ENCODE assay signal across 9 cellular contexts in genomic region chr6:62367601-62368000, GRCh38.
DNase-seq lines count a peak whose midpoint lies in the region; ATAC-seq, FAIRE-seq and TF ChIP-seq lines count a peak whose summit lies in the region.
"Had no signal": no experiment of that assay in that cellular context is flagged by ENCODE, and none has a peak within 500 bp of the region (broad histone marks: within the 10 kb centered on the region; RNA-seq: fewer than 3 reads in every experiment).

No MANE protein-coding gene starts in this region.

- H3K79me2 ChIP-seq in GM12878 (ENCODE audit: control insufficient read depth, insufficient read depth, low read length): no peaks in the 10 kb centered on the region

- H3K9me3 Mint-ChIP-seq in chondrocyte (ENCODE audit: low read depth): no peaks in the 10 kb centered on the region

- H3K36me3 Mint-ChIP-seq in chondrocyte (ENCODE audit: low read depth): no peaks in the 10 kb centered on the region

- no peaks in the 10 kb centered on the region for H4K20me1 ChIP-seq in GM12878 (ENCODE audit: control insufficient read depth, insufficient read depth)

- DNase-seq in GM12878 (ENCODE audit: low read depth, low spot score) (no peak), occipital lobe (lab: John Stamatoyannopoulos, UW) (no peak), NCI-H1417 (lab: John Stamatoyannopoulos, UW) (no peak), hepatic stellate cell (ENCODE audit: low spot score) (no peak), chondrocyte (ENCODE audit: low spot score) (no peak)

- peak; percentile 100 for ATAC-seq in GM18870 (IDR thresholded peaks at IDR 0.05; ENCODE audit: unreplicated experiment)
- ATAC-seq in HG02588 (IDR thresholded peaks at IDR 0.05; ENCODE audit: unreplicated experiment): peak; percentile 97
- ATAC-seq in HG03520 (IDR thresholded peaks at IDR 0.05; ENCODE audit: unreplicated experiment): peak; percentile 99
- peak; percentile 78 for ATAC-seq in GM12878
- ATAC-seq: Panc1 had no signal

- no peak overlapping the region for H3K4me2 ChIP-seq in GM12878 (ENCODE audit: control insufficient read depth, insufficient read depth)

- no peak overlapping the region for H2AFZ ChIP-seq in GM12878 (ENCODE audit: control insufficient read depth, low read depth, low read length)

- SMC1A ChIA-PET in GM12878 (lab: Charles Lee; ENCODE audit: uncharacterized antibody, unreplicated experiment): no interaction called here

- no peak for FAIRE-seq in GM12878 (lab: Jason Lieb, UNC)

- H3K27ac Mint-ChIP-seq in chondrocyte (ENCODE audit: unreplicated experiment): no peak overlapping the region

- H3K27me3 Mint-ChIP-seq in chondrocyte (ENCODE audit: low read depth): no peaks in the 10 kb centered on the region

- RAD21 ChIA-PET in GM12878 (lab: Charles Lee; ENCODE audit: unreplicated experiment): no interaction called here

- H3K4me3 Mint-ChIP-seq in chondrocyte (ENCODE audit: unreplicated experiment): no peak overlapping the region

- no peaks in the 10 kb centered on the region for H3K4me1 ChIP-seq in GM12878 (ENCODE audit: control insufficient read depth, insufficient read depth, low read length)

- CTCF ChIA-PET in GM12878 (lab: Yijun Ruan, JAX): no interaction called here

- no peaks in the 10 kb centered on the region for H3K9me3 ChIP-seq in GM12878 (replicated peaks; ENCODE audit: control insufficient read depth, insufficient read depth, low read length)

- TF ChIP-seq CTCF in GM12878 (IDR thresholded peaks at IDR 0.05 in 2 of 3, conservative IDR thresholded peaks at IDR 0.05 in 1 of 3; ENCODE audit: control insufficient read depth in 2 of 3, extremely low read depth in 1 of 3, insufficient read depth in 1 of 3, low read depth in 3 of 3, low read length in 3 of 3) (no peak), chondrocyte (IDR thresholded peaks at IDR 0.05) (no peak)

- intact Hi-C loops in GM12878 (cut with micrococcal nuclease; ENCODE audit: unreplicated experiment): no loop called here

- no peak for TF ChIP-seq RAD21 in GM12878 (IDR thresholded peaks at IDR 0.05; ENCODE audit: insufficient read depth, low read depth, low read length)

- H3K27ac ChIP-seq in GM12878 (ENCODE audit: control insufficient read depth, insufficient read depth): no peak overlapping the region

- WGBS in GM12878 (ENCODE audit: insufficient coverage, insufficient replicate concordance, low lambda C conversion rate, missing lambda C conversion rate): 2% methylated on average over 5 of the region's 5 CpGs

- no peak overlapping the region for H3K9ac ChIP-seq in GM12878 (ENCODE audit: control insufficient read depth, insufficient read depth, low read length)

- POLR2A ChIA-PET in GM12878 (lab: Charles Lee): no interaction called here

- H3K4me1 Mint-ChIP-seq in chondrocyte (ENCODE audit: low read depth): no peaks in the 10 kb centered on the region

- H3K36me3 ChIP-seq in GM12878 (ENCODE audit: control insufficient read depth in 2 of 2, insufficient read depth in 2 of 2, low read length in 1 of 2): no peaks in the 10 kb centered on the region

- no peaks in the 10 kb centered on the region for H3K27me3 ChIP-seq in GM12878 (replicated peaks in 1 of 2; ENCODE audit: control insufficient read depth in 2 of 2, insufficient read depth in 2 of 2, low read length in 1 of 2)

- in situ Hi-C loops in GM12878 (cut with MboI): no loop called here

- no peak for TF ChIP-seq POLR2A in GM12878 (IDR thresholded peaks at IDR 0.05; ENCODE audit: low read depth, low read length)

- H3K4me3 ChIP-seq in GM12878: no peak overlapping the region

- TF ChIP-seq EP300 in GM12878 (IDR thresholded peaks at IDR 0.05; ENCODE audit: borderline replicate concordance in 1 of 2, control insufficient read depth in 1 of 2, low read depth in 2 of 2, low read length in 2 of 2): no peak

- no TSS peak for BruUV-seq in GM12878 (replicated peaks; lab: Mats Ljungman, UMichigan)

TF ChIP-seq in GM12878, 131 proteins besides CTCF, POLR2A, EP300 and RAD21 (continues in another document):
- TF ChIP-seq NFIC (IDR thresholded peaks at IDR 0.05; ENCODE audit: low read depth, low read length) (0 out of 2 replicates have a peak, but pooled peaks have one; percentile 18), JUNB (IDR thresholded peaks at IDR 0.05) (peak; percentile 34; the same call in 1 of the 2 replicates), MEF2A (IDR thresholded peaks at IDR 0.05; ENCODE audit: insufficient read depth, low read depth, low read length) (peak; percentile 85), ZBTB40 (IDR thresholded peaks at IDR 0.05; ENCODE audit: borderline replicate concordance) (no peak), DPF2 (IDR thresholded peaks at IDR 0.05) (no peak), RUNX3 (IDR thresholded peaks at IDR 0.05; ENCODE audit: low read length) (0 out of 2 replicates have a peak, but pooled peaks have one; percentile 9), ZBED1 (IDR thresholded peaks at IDR 0.05; ENCODE audit: borderline replicate concordance) (no peak)
- TF ChIP-seq, protein P1, sequence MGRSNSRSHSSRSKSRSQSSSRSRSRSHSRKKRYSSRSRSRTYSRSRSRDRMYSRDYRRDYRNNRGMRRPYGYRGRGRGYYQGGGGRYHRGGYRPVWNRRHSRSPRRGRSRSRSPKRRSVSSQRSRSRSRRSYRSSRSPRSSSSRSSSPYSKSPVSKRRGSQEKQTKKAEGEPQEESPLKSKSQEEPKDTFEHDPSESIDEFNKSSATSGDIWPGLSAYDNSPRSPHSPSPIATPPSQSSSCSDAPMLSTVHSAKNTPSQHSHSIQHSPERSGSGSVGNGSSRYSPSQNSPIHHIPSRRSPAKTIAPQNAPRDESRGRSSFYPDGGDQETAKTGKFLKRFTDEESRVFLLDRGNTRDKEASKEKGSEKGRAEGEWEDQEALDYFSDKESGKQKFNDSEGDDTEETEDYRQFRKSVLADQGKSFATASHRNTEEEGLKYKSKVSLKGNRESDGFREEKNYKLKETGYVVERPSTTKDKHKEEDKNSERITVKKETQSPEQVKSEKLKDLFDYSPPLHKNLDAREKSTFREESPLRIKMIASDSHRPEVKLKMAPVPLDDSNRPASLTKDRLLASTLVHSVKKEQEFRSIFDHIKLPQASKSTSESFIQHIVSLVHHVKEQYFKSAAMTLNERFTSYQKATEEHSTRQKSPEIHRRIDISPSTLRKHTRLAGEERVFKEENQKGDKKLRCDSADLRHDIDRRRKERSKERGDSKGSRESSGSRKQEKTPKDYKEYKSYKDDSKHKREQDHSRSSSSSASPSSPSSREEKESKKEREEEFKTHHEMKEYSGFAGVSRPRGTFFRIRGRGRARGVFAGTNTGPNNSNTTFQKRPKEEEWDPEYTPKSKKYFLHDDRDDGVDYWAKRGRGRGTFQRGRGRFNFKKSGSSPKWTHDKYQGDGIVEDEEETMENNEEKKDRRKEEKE (IDR thresholded peaks at IDR 0.05): no peak
- TF ChIP-seq, protein P2, sequence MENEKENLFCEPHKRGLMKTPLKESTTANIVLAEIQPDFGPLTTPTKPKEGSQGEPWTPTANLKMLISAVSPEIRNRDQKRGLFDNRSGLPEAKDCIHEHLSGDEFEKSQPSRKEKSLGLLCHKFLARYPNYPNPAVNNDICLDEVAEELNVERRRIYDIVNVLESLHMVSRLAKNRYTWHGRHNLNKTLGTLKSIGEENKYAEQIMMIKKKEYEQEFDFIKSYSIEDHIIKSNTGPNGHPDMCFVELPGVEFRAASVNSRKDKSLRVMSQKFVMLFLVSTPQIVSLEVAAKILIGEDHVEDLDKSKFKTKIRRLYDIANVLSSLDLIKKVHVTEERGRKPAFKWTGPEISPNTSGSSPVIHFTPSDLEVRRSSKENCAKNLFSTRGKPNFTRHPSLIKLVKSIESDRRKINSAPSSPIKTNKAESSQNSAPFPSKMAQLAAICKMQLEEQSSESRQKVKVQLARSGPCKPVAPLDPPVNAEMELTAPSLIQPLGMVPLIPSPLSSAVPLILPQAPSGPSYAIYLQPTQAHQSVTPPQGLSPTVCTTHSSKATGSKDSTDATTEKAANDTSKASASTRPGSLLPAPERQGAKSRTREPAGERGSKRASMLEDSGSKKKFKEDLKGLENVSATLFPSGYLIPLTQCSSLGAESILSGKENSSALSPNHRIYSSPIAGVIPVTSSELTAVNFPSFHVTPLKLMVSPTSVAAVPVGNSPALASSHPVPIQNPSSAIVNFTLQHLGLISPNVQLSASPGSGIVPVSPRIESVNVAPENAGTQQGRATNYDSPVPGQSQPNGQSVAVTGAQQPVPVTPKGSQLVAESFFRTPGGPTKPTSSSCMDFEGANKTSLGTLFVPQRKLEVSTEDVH (IDR thresholded peaks at IDR 0.05; ENCODE audit: low read depth, partially characterized antibody): no peak
